8 cellular contexts compared by ENCODE assay signal in genomic region chr6:42604699-42605098, GRCh38. TPM values are rescaled to one million over a fixed set of nuclear protein-coding genes. Genes with fewer than 3 reads are reported as not detected.
DNase-seq lines count a peak whose midpoint lies in the region; ATAC-seq, FAIRE-seq and TF ChIP-seq lines count a peak whose summit lies in the region.
"Not testable (repeated sequence)": the region's sequence is repeated elsewhere in the genome, so short reads cannot be mapped to it uniquely, and the experiment has no call there.

No MANE protein-coding gene starts in this region.

- not testable (repeated sequence) for TF ChIP-seq RAD21 in HepG2 (CRISPR knock-in tag; IDR thresholded peaks at IDR 0.05)

- H3K9ac ChIP-seq in HepG2 (ENCODE audit: insufficient read depth, low read depth, low read length), result not testable (repeated sequence)

- H3K4me2 ChIP-seq in HepG2 (ENCODE audit: low read depth, low read length), result not testable (repeated sequence)

- not testable (repeated sequence) for H3K4me1 ChIP-seq in CD4-positive, CD25-positive, alpha-beta regulatory T cell (ENCODE audit: control insufficient read depth, insufficient read depth, low read length, poor library complexity, severe bottlenecking); CD4-positive, alpha-beta memory T cell (ENCODE audit: insufficient read depth, low read length); HEK293 (ENCODE audit: control insufficient read depth, insufficient read depth, low read length); HepG2 (ENCODE audit: insufficient read depth, low read length)
- H3K4me1 ChIP-seq in neutrophil (ENCODE audit: control insufficient read depth in 1 of 2, insufficient read depth in 1 of 2, low read depth in 1 of 2, low read length in 1 of 2), result peaks cover 3 to 10% of the 10 kb centered on the region in 2 experiments

- H3K27me3 Mint-ChIP-seq in CD4-positive, CD25-positive, alpha-beta regulatory T cell; CD4-positive, alpha-beta memory T cell; activated CD8-positive, alpha-beta T cell treated with anti-CD3 and anti-CD28 coated beads for 36 hours; activated T-cell treated with anti-CD3 and anti-CD28 coated beads, Interleukin-2, amount 50 U/mL, for 24 hours; central memory CD8-positive, alpha-beta T cell: not testable (repeated sequence)

- TF ChIP-seq EP300 in HepG2 (IDR thresholded peaks at IDR 0.05; ENCODE audit: low read depth in 2 of 2, low read length in 2 of 2); HepG2 (CRISPR knock-in tag; IDR thresholded peaks at IDR 0.05; ENCODE audit: borderline replicate concordance): not testable (repeated sequence)

- not testable (repeated sequence) for DNase-seq in CD4-positive, CD25-positive, alpha-beta regulatory T cell; CD4-positive, alpha-beta memory T cell; activated CD8-positive, alpha-beta T cell treated with anti-CD3 and anti-CD28 coated beads for 36 hours; activated T-cell treated with anti-CD3 and anti-CD28 coated beads, Interleukin-2, amount 50 U/mL, for 24 hours; central memory CD8-positive, alpha-beta T cell (ENCODE audit: low spot score in 2 of 2); HepG2 (ENCODE audit: low spot score)

- not testable (repeated sequence) for H3K79me2 ChIP-seq in HepG2 (ENCODE audit: insufficient read depth, low read length)

- H3K4me3 Mint-ChIP-seq in CD4-positive, CD25-positive, alpha-beta regulatory T cell; CD4-positive, alpha-beta memory T cell; activated CD8-positive, alpha-beta T cell treated with anti-CD3 and anti-CD28 coated beads for 36 hours; activated T-cell treated with anti-CD3 and anti-CD28 coated beads, Interleukin-2, amount 50 U/mL, for 24 hours; central memory CD8-positive, alpha-beta T cell: not testable (repeated sequence)

- in situ Hi-C loops in HepG2 (cut with HindIII; ENCODE audit: extremely low pct_ligation_motif_present, low pct_unique_long_range_greater_than_20kb), result not testable (repeated sequence)

- H3K27ac ChIP-seq in CD4-positive, CD25-positive, alpha-beta regulatory T cell (ENCODE audit: insufficient read depth, low read length, poor library complexity, severe bottlenecking); CD4-positive, alpha-beta memory T cell (ENCODE audit: low read depth, low read length); HEK293 (ENCODE audit: extremely low read depth, low read depth, low read length); HepG2 (ENCODE audit: extremely low read length, insufficient read depth, low read length): not testable (repeated sequence)
- H3K27ac ChIP-seq in neutrophil, result peak overlapping the region; percentile 32

- not testable (repeated sequence) for H2AFZ ChIP-seq in HepG2 (ENCODE audit: low read length)

- not testable (repeated sequence) for H3K9me3 Mint-ChIP-seq in CD4-positive, CD25-positive, alpha-beta regulatory T cell; CD4-positive, alpha-beta memory T cell; activated CD8-positive, alpha-beta T cell treated with anti-CD3 and anti-CD28 coated beads for 36 hours; activated T-cell treated with anti-CD3 and anti-CD28 coated beads, Interleukin-2, amount 50 U/mL, for 24 hours; central memory CD8-positive, alpha-beta T cell

- BruUV-seq in HepG2 (replicated peaks; lab: Mats Ljungman, UMichigan), result not testable (repeated sequence)

- WGBS in HepG2 (ENCODE audit: low lambda C conversion rate), result 93% methylated on average over 2 of the region's 2 CpGs

- H3K4me3 ChIP-seq in CD4-positive, CD25-positive, alpha-beta regulatory T cell (ENCODE audit: low read depth, low read length); CD4-positive, alpha-beta memory T cell (ENCODE audit: low read length in 2 of 2); HEK293 (ENCODE audit: low read depth, low read length); HepG2 (replicated peaks in 1 of 3; ENCODE audit: insufficient read depth in 1 of 3, low read depth in 2 of 3, low read length in 3 of 3); neutrophil (ENCODE audit: low read depth in 1 of 2, low read length in 1 of 2): not testable (repeated sequence)

- not testable (repeated sequence) for ATAC-seq in CD4-positive, CD25-positive, alpha-beta regulatory T cell (ENCODE audit: low read depth in 2 of 2); activated CD8-positive, alpha-beta T cell treated with anti-CD3 and anti-CD28 coated beads for 36 hours; central memory CD8-positive, alpha-beta T cell (replicated peaks; ENCODE audit: extremely low read depth, poor library complexity, severe bottlenecking); HepG2

- peak overlapping the region in 2 of 3 donors; percentile 17 to 55 for H3K27ac Mint-ChIP-seq in CD4-positive, CD25-positive, alpha-beta regulatory T cell
- H3K27ac Mint-ChIP-seq in CD4-positive, alpha-beta memory T cell, result peak overlapping the region in 4 of 7 donors; percentile 27 to 75 (median 44)
- peak overlapping the region; percentile 1 for H3K27ac Mint-ChIP-seq in activated CD8-positive, alpha-beta T cell treated with anti-CD3 and anti-CD28 coated beads for 36 hours
- H3K27ac Mint-ChIP-seq in activated T-cell treated with anti-CD3 and anti-CD28 coated beads, Interleukin-2, amount 50 U/mL, for 24 hours, result peak overlapping the region; percentile 71
- peak overlapping the region; percentile 55 for H3K27ac Mint-ChIP-seq in central memory CD8-positive, alpha-beta T cell (ENCODE audit: low read depth)

- H3K4me1 Mint-ChIP-seq in CD4-positive, CD25-positive, alpha-beta regulatory T cell, result peaks cover 6 to 19% (median 13%) of the 10 kb centered on the region in 4 donors
- H3K4me1 Mint-ChIP-seq in CD4-positive, alpha-beta memory T cell, result peaks cover 2 to 13% (median 5%) of the 10 kb centered on the region in 4 donors
- H3K4me1 Mint-ChIP-seq in activated CD8-positive, alpha-beta T cell treated with anti-CD3 and anti-CD28 coated beads for 36 hours (ENCODE audit: low read depth), result not testable (repeated sequence)
- peaks cover 14% of the 10 kb centered on the region for H3K4me1 Mint-ChIP-seq in activated T-cell treated with anti-CD3 and anti-CD28 coated beads, Interleukin-2, amount 50 U/mL, for 24 hours (ENCODE audit: low read depth)
- peaks cover 19% of the 10 kb centered on the region for H3K4me1 Mint-ChIP-seq in central memory CD8-positive, alpha-beta T cell

- H3K9me3 ChIP-seq in CD4-positive, CD25-positive, alpha-beta regulatory T cell (ENCODE audit: control insufficient read depth in 2 of 2, low read length in 2 of 2); CD4-positive, alpha-beta memory T cell (ENCODE audit: control insufficient read depth in 1 of 2, low read length in 2 of 2); HEK293 (ENCODE audit: control insufficient read depth, insufficient read depth, low read depth, low read length); HepG2 (ENCODE audit: low read length); neutrophil: not testable (repeated sequence)

- H4K20me1 ChIP-seq in HepG2 (ENCODE audit: insufficient read depth, low read length), result not testable (repeated sequence)

- peaks cover 49% of the 10 kb centered on the region for H3K36me3 ChIP-seq in CD4-positive, CD25-positive, alpha-beta regulatory T cell (ENCODE audit: control insufficient read depth, insufficient read depth, low read length)
- H3K36me3 ChIP-seq in CD4-positive, alpha-beta memory T cell (ENCODE audit: insufficient read depth, low read length), result peaks cover 31% of the 10 kb centered on the region
- H3K36me3 ChIP-seq in HEK293 (ENCODE audit: control insufficient read depth in 2 of 2, insufficient read depth in 1 of 2, low read length in 2 of 2), result peaks cover 10 to 25% of the 10 kb centered on the region in 2 experiments
- peaks cover 9 to 51% of the 10 kb centered on the region in 2 experiments for H3K36me3 ChIP-seq in HepG2 (replicated peaks in 1 of 2; ENCODE audit: control insufficient read depth in 1 of 2, insufficient read depth in 2 of 2, low read length in 2 of 2)
- peaks cover 67% of the 10 kb centered on the region for H3K36me3 ChIP-seq in neutrophil

- intact Hi-C loops in CD4-positive, alpha-beta memory T cell (cut with micrococcal nuclease); activated CD8-positive, alpha-beta T cell treated with anti-CD3 and anti-CD28 coated beads for 36 hours (cut with micrococcal nuclease); HepG2 (cut with micrococcal nuclease; ENCODE audit: unreplicated experiment): not testable (repeated sequence)

- CTCF ChIA-PET in CD4-positive, alpha-beta memory T cell (lab: Charles Lee; ENCODE audit: partially characterized antibody), result interaction anchor here (1.1 kb wide), 1 partner anchor 121 kb away, joined by 4 read pairs; no protein-coding TSS in a partner anchor
- CTCF ChIA-PET in HEK293 (lab: Yijun Ruan, JAX), result interaction anchor here (0.6 kb wide), 1 partner anchor 54 kb away, joined by 3 read pairs; no protein-coding TSS in a partner anchor
- CTCF ChIA-PET in activated CD8-positive, alpha-beta T cell treated with anti-CD3 and anti-CD28 coated beads for 36 hours (lab: Charles Lee), result interaction anchor here (1.8 kb wide), 1 partner anchor 344 kb away, joined by 5 read pairs; no protein-coding TSS in a partner anchor
- CTCF ChIA-PET in HepG2 (lab: Yijun Ruan, JAX; ENCODE audit: low intra/inter-chr PET ratio, low total read pairs), result not testable (repeated sequence)

- TF ChIP-seq CTCF in HEK293 (tag by site-specific recombination; IDR thresholded peaks at IDR 0.05); activated CD8-positive, alpha-beta T cell treated with anti-CD3 and anti-CD28 coated beads for 36 hours (IDR thresholded peaks at IDR 0.05); HepG2 (CRISPR knock-in tag; IDR thresholded peaks at IDR 0.05); neutrophil (IDR thresholded peaks at IDR 0.05): not testable (repeated sequence)

- H3K36me3 Mint-ChIP-seq in CD4-positive, CD25-positive, alpha-beta regulatory T cell, result peaks cover 26% of the 10 kb centered on the region
- peaks cover 26 to 47% of the 10 kb centered on the region in 2 donors for H3K36me3 Mint-ChIP-seq in CD4-positive, alpha-beta memory T cell
- H3K36me3 Mint-ChIP-seq in activated CD8-positive, alpha-beta T cell treated with anti-CD3 and anti-CD28 coated beads for 36 hours (ENCODE audit: low read depth), result peaks cover 11% of the 10 kb centered on the region
- peaks cover 67% of the 10 kb centered on the region for H3K36me3 Mint-ChIP-seq in activated T-cell treated with anti-CD3 and anti-CD28 coated beads, Interleukin-2, amount 50 U/mL, for 24 hours (ENCODE audit: low read depth)
- peaks cover 41% of the 10 kb centered on the region for H3K36me3 Mint-ChIP-seq in central memory CD8-positive, alpha-beta T cell (ENCODE audit: insufficient read depth)

- POLR2A ChIA-PET in CD4-positive, alpha-beta memory T cell (lab: Charles Lee; ENCODE audit: partially characterized antibody); HEK293 (lab: Yijun Ruan, JAX); activated CD8-positive, alpha-beta T cell treated with anti-CD3 and anti-CD28 coated beads for 36 hours (lab: Charles Lee); HepG2 (lab: Yijun Ruan, JAX): not testable (repeated sequence)

- TF ChIP-seq POLR2A in HepG2 (IDR thresholded peaks at IDR 0.05; ENCODE audit: insufficient read depth in 1 of 2, low read depth in 2 of 2, low read length in 2 of 2), result not testable (repeated sequence)

- FAIRE-seq in HepG2 (lab: Jason Lieb, UNC), result not testable (repeated sequence)

- H3K27me3 ChIP-seq in CD4-positive, CD25-positive, alpha-beta regulatory T cell (ENCODE audit: control insufficient read depth, insufficient read depth, low read length); CD4-positive, alpha-beta memory T cell (ENCODE audit: insufficient read depth, low read length); HepG2 (ENCODE audit: control insufficient read depth in 1 of 2, insufficient read depth in 2 of 2, low read length in 2 of 2); neutrophil: not testable (repeated sequence)

RNA-seq across cellular contexts. Expression of gene UBR2, which starts 40.9 kb away (rescaled TPM):
- 50.2 TPM for total RNA-seq in CD4-positive, CD25-positive, alpha-beta regulatory T cell
- 10 to 100 TPM in 3 of 4 donors, 1 to 10 TPM in 1; 9.9 to 12.0 (median 11.0) TPM for polyA plus RNA-seq in CD4-positive, CD25-positive, alpha-beta regulatory T cell
- total RNA-seq in CD4-positive, alpha-beta memory T cell, result 10 to 100 TPM; 55.0 to 55.7 TPM
- polyA plus RNA-seq in CD4-positive, alpha-beta memory T cell, result 10 to 100 TPM in 1 of 2 donors, 1 to 10 TPM in 1; 4.9 to 13.1 TPM
- 10 to 100 TPM; 24.5 to 25.8 TPM for total RNA-seq in activated CD8-positive, alpha-beta T cell treated with anti-CD3 and anti-CD28 coated beads for 36 hours
- 29.3 and 39.3 TPM in 2 replicates for total RNA-seq in HepG2 (2016; rRNA removed; fragmentation: Illumina TruSeq; extraction: Trizol)
- total RNA-seq in HepG2 (2016; cell fraction: cytosol; rRNA removed; fragmentation: Illumina TruSeq; extraction: Trizol; ENCODE audit: low read depth), result 4.9 and 5.0 TPM in 2 replicates
- 28.5 and 36.6 TPM in 2 replicates for total RNA-seq in HepG2 (2016; cell fraction: insoluble cytoplasmic fraction; rRNA removed; fragmentation: Illumina TruSeq; extraction: Trizol)
- 5.9 and 6.6 TPM in 2 replicates for total RNA-seq in HepG2 (2016; cell fraction: membrane; rRNA removed; fragmentation: Illumina TruSeq; extraction: Trizol)
- 33.6 and 38.5 TPM in 2 replicates for total RNA-seq in HepG2 (2016; cell fraction: nucleus; rRNA removed; fragmentation: Illumina TruSeq; extraction: Trizol)
- polyA plus RNA-seq in HepG2 (2011; rRNA removed), result 14.8 and 17.6 TPM in 2 replicates
- polyA plus RNA-seq in HepG2 (2011; cell fraction: cytosol; rRNA removed), result 6.1 and 9.3 TPM in 2 replicates
- polyA plus RNA-seq in HepG2 (2011; cell fraction: nucleus; rRNA removed), result 21.6 and 22.5 TPM in 2 replicates
- polyA plus RNA-seq in HepG2 (2012), result 11.2 and 13.1 TPM in 2 replicates
- polyA plus RNA-seq in HepG2 (2016; cell fraction: cytosol; fragmentation: Illumina TruSeq; extraction: Trizol; ENCODE audit: low read depth), result 0.72 and 0.75 TPM in 2 replicates
- polyA plus RNA-seq in HepG2 (2016; cell fraction: insoluble cytoplasmic fraction; fragmentation: Illumina TruSeq; extraction: Trizol; ENCODE audit: low read depth), result 14.8 and 15.8 TPM in 2 replicates
- 1.4 and 1.5 TPM in 2 replicates for polyA plus RNA-seq in HepG2 (2016; cell fraction: membrane; fragmentation: Illumina TruSeq; extraction: Trizol; ENCODE audit: low read depth)
- 28.2 and 31.8 TPM in 2 replicates for polyA plus RNA-seq in HepG2 (2016; cell fraction: nucleus; fragmentation: Illumina TruSeq; extraction: Trizol; ENCODE audit: insufficient read depth, low read depth)
- polyA minus RNA-seq in HepG2 (2011; rRNA and poly(A)+ RNA removed; ENCODE audit: low replicate concordance), result 16.4 and 17.3 TPM in 2 replicates
- 17.6 and 20.7 TPM in 2 replicates for polyA minus RNA-seq in HepG2 (2011; cell fraction: cytosol; rRNA and poly(A)+ RNA removed)
- polyA minus RNA-seq in HepG2 (2011; cell fraction: nucleus; rRNA and poly(A)+ RNA removed), result 50.2 and 58.7 TPM in 2 replicates

Comparison
In these comparisons a context has a peak if more than half of its experiments do, and no peak if none do; other contexts are left out.
1. H3K27ac Mint-ChIP-seq: peak in every context shown above with its lines; median percentile 71 in activated T-cell treated with anti-CD3 and anti-CD28 coated beads, Interleukin-2, amount 50 U/mL, for 24 hours; 55 in central memory CD8-positive, alpha-beta T cell; 44 in CD4-positive, alpha-beta memory T cell; 36 in CD4-positive, CD25-positive, alpha-beta regulatory T cell; 1 in activated CD8-positive, alpha-beta T cell treated with anti-CD3 and anti-CD28 coated beads for 36 hours.